24 cellular contexts compared by ENCODE assay signal in the genomic region with DNA sequence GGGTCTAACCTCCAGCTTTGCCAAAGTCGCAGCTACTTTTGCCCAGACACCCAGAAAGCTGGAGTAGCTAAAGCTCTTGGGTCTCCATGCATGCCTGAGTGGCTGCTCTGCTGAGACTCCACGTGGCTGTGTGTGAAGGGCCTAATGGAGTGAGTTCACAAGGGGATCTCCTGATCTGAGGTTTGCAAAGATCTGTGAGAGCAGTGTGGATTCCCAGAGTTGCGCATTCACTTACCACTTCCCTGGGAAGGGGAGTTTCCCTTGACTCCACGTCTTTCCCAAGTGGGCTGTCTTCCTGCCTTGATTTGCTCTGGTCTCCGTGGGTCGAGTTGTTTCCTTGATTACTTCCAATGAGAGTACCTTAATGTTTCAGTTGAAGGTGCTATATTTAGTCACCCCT. TPM values are rescaled to one million over a fixed set of nuclear protein-coding genes. Genes with fewer than 3 reads are reported as not detected.
"Had no signal": no experiment of that assay in that cellular context is flagged by ENCODE, and none has a peak within 500 bp of the region (broad histone marks: within the 10 kb centered on the region; RNA-seq: fewer than 3 reads in every experiment).

No MANE protein-coding gene starts in this region.

- DNase-seq: Kasumi-1, MM.1S, NCI-H1092 treated with DMSO at 0.1 percent for 48 hours, NCI-H1436, NCI-H2029, NCI-H2081 treated with DMSO at 0.1 percent for 48 hours, NCI-H2171, NCI-H226, NCI-H446, NCI-H510A, NCI-H524 treated with DMSO at 0.1 percent for 48 hours, NCI-H69, NCI-H774, RPMI8226, SHP77, SK-N-SH, T-helper 1 cell had no signal

- FAIRE-seq: HTR-8/SVneo, K562, RCC 7860 had no signal

- H3K4me2 ChIP-seq: KMS-11, SK-N-SH had no signal

- H3K9ac ChIP-seq: KMS-11, SK-N-SH had no signal

- H3K4me3 ChIP-seq: K562 had no signal

- H3K9me3 ChIP-seq: SK-N-SH had no signal

- ATAC-seq: K562 had no signal

- H3K27ac ChIP-seq: HL-60, KMS-11 had no signal

RNA-seq across cellular contexts. Expression of a gene that starts 17.6 kb away (rescaled TPM):
- total RNA-seq: K562, SK-MEL-5 had no signal
- polyA plus RNA-seq: K562 had no signal

RNA-seq across cellular contexts. Expression of a gene that starts 32.1 kb away (rescaled TPM):
- total RNA-seq: K562, SK-MEL-5 had no signal
- polyA plus RNA-seq: IgD-negative memory B cell, K562 had no signal

RNA-seq across cellular contexts. Expression of a gene that starts 32.5 kb away (rescaled TPM):
- total RNA-seq: K562, SK-MEL-5 had no signal
- polyA plus RNA-seq: K562 had no signal
